In genomic region chr12:112939761-112940357, GRCh38 we compare ENCODE assay signal across 8 cellular contexts. TPM values are rescaled to one million over a fixed set of nuclear protein-coding genes. Genes with fewer than 3 reads are reported as not detected.
DNase-seq lines count a peak whose midpoint lies in the region; ATAC-seq and TF ChIP-seq lines count a peak whose summit lies in the region.

No MANE protein-coding gene starts in this region.

- H3K27me3 ChIP-seq in CD8-positive, alpha-beta T cell (ENCODE audit: insufficient read depth, low read length): no peaks in the 10 kb centered on the region
- no peaks in the 10 kb centered on the region for H3K27me3 ChIP-seq in osteoblast (ENCODE audit: insufficient read depth, low read length)

- peak overlapping the region; percentile 89 for H3K27ac Mint-ChIP-seq in CD8-positive, alpha-beta T cell
- peak overlapping the region; percentile 43 to 91 (median 84) for H3K27ac Mint-ChIP-seq in IgD-negative memory B cell
- no peak overlapping the region for H3K27ac Mint-ChIP-seq in dendritic cell treated with granulocyte-macrophage colony-stimulating factor and Interleukin-4, amounts not matched to agents 40 ng/mL and 50 ng/mL, for 4 days

- H3K27me3 Mint-ChIP-seq in CD8-positive, alpha-beta T cell (ENCODE audit: low read depth): no peaks in the 10 kb centered on the region
- H3K27me3 Mint-ChIP-seq in IgD-negative memory B cell: no peaks in the 10 kb centered on the region
- H3K27me3 Mint-ChIP-seq in dendritic cell treated with granulocyte-macrophage colony-stimulating factor and Interleukin-4, amounts not matched to agents 40 ng/mL and 50 ng/mL, for 4 days: peaks cover 4% of the 10 kb centered on the region

- peaks cover 15% of the 10 kb centered on the region for H3K36me3 Mint-ChIP-seq in CD8-positive, alpha-beta T cell
- H3K36me3 Mint-ChIP-seq in IgD-negative memory B cell: peaks cover 7% of the 10 kb centered on the region
- H3K36me3 Mint-ChIP-seq in dendritic cell treated with granulocyte-macrophage colony-stimulating factor and Interleukin-4, amounts not matched to agents 40 ng/mL and 50 ng/mL, for 4 days (ENCODE audit: low read depth): peaks cover 14% of the 10 kb centered on the region

- no peaks in the 10 kb centered on the region for H3K79me2 ChIP-seq in osteoblast (ENCODE audit: insufficient read depth, low read length)

- peak overlapping the region; percentile 87 for H3K4me3 Mint-ChIP-seq in CD8-positive, alpha-beta T cell
- peak overlapping the region; percentile 73 to 89 (median 84) for H3K4me3 Mint-ChIP-seq in IgD-negative memory B cell
- H3K4me3 Mint-ChIP-seq in dendritic cell treated with granulocyte-macrophage colony-stimulating factor and Interleukin-4, amounts not matched to agents 40 ng/mL and 50 ng/mL, for 4 days: peak overlapping the region; percentile 44

- H3K4me3 ChIP-seq in CD8-positive, alpha-beta T cell (ENCODE audit: low read depth, low read length): peak overlapping the region; percentile 37
- H3K4me3 ChIP-seq in osteoblast (ENCODE audit: insufficient read depth, low read length): no peak overlapping the region

- ATAC-seq in CD8-positive, alpha-beta T cell: peak; percentile 38

- peaks cover 20% of the 10 kb centered on the region for H3K4me1 ChIP-seq in CD8-positive, alpha-beta T cell (ENCODE audit: insufficient read depth, low read length)
- H3K4me1 ChIP-seq in osteoblast (ENCODE audit: insufficient read depth, low read length): peaks cover 6% of the 10 kb centered on the region

- peaks cover 5% of the 10 kb centered on the region for H3K36me3 ChIP-seq in CD8-positive, alpha-beta T cell (ENCODE audit: insufficient read depth, low read length)
- H3K36me3 ChIP-seq in osteoblast (ENCODE audit: insufficient read depth, low read length): no peaks in the 10 kb centered on the region

- peak in 1 of 7 experiments; percentile 54 for DNase-seq in CD8-positive, alpha-beta T cell
- DNase-seq in GM19238 (ENCODE audit: insufficient read length, low spot score): peak; percentile 54
- no peak for DNase-seq in osteoblast (ENCODE audit: insufficient read length, low spot score, missing footprints)
- no peak for DNase-seq in cerebellar cortex (ENCODE audit: low spot score)
- no peak for DNase-seq in substantia nigra (lab: John Stamatoyannopoulos, UW)
- no peak for DNase-seq in NCI-H2196 (lab: John Stamatoyannopoulos, UW; ENCODE audit: unreplicated experiment)

- H3K9me3 Mint-ChIP-seq in CD8-positive, alpha-beta T cell: peaks cover 2% of the 10 kb centered on the region
- peaks cover 0 to 2% (median 0%) of the 10 kb centered on the region in 3 donors for H3K9me3 Mint-ChIP-seq in IgD-negative memory B cell
- H3K9me3 Mint-ChIP-seq in dendritic cell treated with granulocyte-macrophage colony-stimulating factor and Interleukin-4, amounts not matched to agents 40 ng/mL and 50 ng/mL, for 4 days: no peaks in the 10 kb centered on the region

- intact Hi-C loops in CD8-positive, alpha-beta T cell (cut with DNase I, micrococcal nuclease): loop anchor here in 1 of 2 experiments (5.0 kb wide), 2 partner anchors 38 to 57 kb away; no protein-coding TSS in a partner anchor
- intact Hi-C loops in dendritic cell treated with granulocyte-macrophage colony-stimulating factor and Interleukin-4, amounts not matched to agents 40 ng/mL and 50 ng/mL, for 4 days (cut with micrococcal nuclease): loop anchor here (5.0 kb wide), 1 partner anchor 37 kb away; the partner anchor contains the start of gene OAS2

- H3K27ac ChIP-seq in CD8-positive, alpha-beta T cell (ENCODE audit: low read depth, low read length): no peak overlapping the region
- no peak overlapping the region for H3K27ac ChIP-seq in osteoblast (ENCODE audit: low read depth, low read length)
- H3K27ac ChIP-seq in substantia nigra (ENCODE audit: low read depth, low read length, poor library complexity, severe bottlenecking): no peak overlapping the region

- no peak overlapping the region for H2AFZ ChIP-seq in osteoblast (ENCODE audit: low read length)

- H3K4me2 ChIP-seq in osteoblast (ENCODE audit: insufficient read depth, low read length): no peak overlapping the region

- CTCF ChIA-PET in CD8-positive, alpha-beta T cell (lab: Charles Lee): interaction anchor here (0.6 to 2.0 kb wide), 3 partner anchors 12 to 53 kb away, joined by 3 to 6 read pairs (median 4); no protein-coding TSS in a partner anchor

- no peaks in the 10 kb centered on the region for H3K9me3 ChIP-seq in CD8-positive, alpha-beta T cell (ENCODE audit: low read length)
- no peaks in the 10 kb centered on the region for H3K9me3 ChIP-seq in osteoblast (ENCODE audit: low read depth, low read length)

- TF ChIP-seq CTCF in CD8-positive, alpha-beta T cell (IDR thresholded peaks at IDR 0.05): no peak
- no peak for TF ChIP-seq CTCF in osteoblast (IDR thresholded peaks at IDR 0.05; ENCODE audit: extremely low read depth, low read depth, low read length)

- H3K4me1 Mint-ChIP-seq in CD8-positive, alpha-beta T cell (ENCODE audit: low read depth): peaks cover 27% of the 10 kb centered on the region
- H3K4me1 Mint-ChIP-seq in IgD-negative memory B cell: peaks cover 22 to 31% (median 22%) of the 10 kb centered on the region in 3 donors
- H3K4me1 Mint-ChIP-seq in dendritic cell treated with granulocyte-macrophage colony-stimulating factor and Interleukin-4, amounts not matched to agents 40 ng/mL and 50 ng/mL, for 4 days (ENCODE audit: low read depth): peaks cover 26% of the 10 kb centered on the region

- POLR2A ChIA-PET in CD8-positive, alpha-beta T cell (lab: Charles Lee): interaction anchor here (3.1 kb wide), 1 partner anchor 38 kb away, joined by 33 read pairs; the partner anchor contains the start of gene OAS2

- H4K20me1 ChIP-seq in osteoblast (ENCODE audit: insufficient read depth, low read length): no peaks in the 10 kb centered on the region

RNA-seq across cellular contexts. Expression of gene OAS3, which starts 1.6 kb away (rescaled TPM):
- total RNA-seq in CD8-positive, alpha-beta T cell: 1 to 10 TPM; 7.7 to 8.2 TPM
- polyA plus RNA-seq in IgD-negative memory B cell: 12.9 TPM
- total RNA-seq in osteoblast: 1.8 and 6.9 TPM in 2 replicates

RNA-seq across cellular contexts. Expression of gene OAS1, which starts 33.1 kb away (rescaled TPM):
- 1 to 10 TPM; 1.1 to 1.7 TPM for total RNA-seq in CD8-positive, alpha-beta T cell
- 115 TPM for polyA plus RNA-seq in IgD-negative memory B cell
- 0.59 and 3.6 TPM in 2 replicates for total RNA-seq in osteoblast

RNA-seq across cellular contexts. Expression of gene OAS2, which starts 38.5 kb away (rescaled TPM):
- 10 to 100 TPM in 1 of 2 experiments, 1 to 10 TPM in 1; 9.2 to 10.7 TPM for total RNA-seq in CD8-positive, alpha-beta T cell
- 44.7 TPM for polyA plus RNA-seq in IgD-negative memory B cell
- 8.3 and 18.1 TPM in 2 replicates for total RNA-seq in osteoblast
